11 cellular contexts compared by ENCODE assay signal in genomic region chr9:112755059-112755458, GRCh38. TPM values are rescaled to one million over a fixed set of nuclear protein-coding genes. Genes with fewer than 3 reads are reported as not detected.
A peak's percentile ranks its signal among the peaks of the same experiment; 100 is the strongest.
DNase-seq lines count a peak whose midpoint lies in the region; ATAC-seq, FAIRE-seq and TF ChIP-seq lines count a peak whose summit lies in the region.
"Had no signal": no experiment of that assay in that cellular context is flagged by ENCODE, and none has a peak within 500 bp of the region (broad histone marks: within the 10 kb centered on the region; RNA-seq: fewer than 3 reads in every experiment).

No MANE protein-coding gene starts in this region.

- no TSS peak for BruUV-seq in GM12878 (replicated peaks; lab: Mats Ljungman, UMichigan)

- POLR2A ChIA-PET in HEK293 (lab: Yijun Ruan, JAX) (no interaction called here), GM12878 (lab: Charles Lee) (no interaction called here)

- peaks cover 38% of the 10 kb centered on the region for H3K79me1 ChIP-seq in mesenchymal stem cell (replicated peaks; ENCODE audit: low read length, poor library complexity, severe bottlenecking)

- H3K9ac ChIP-seq in GM12878 (ENCODE audit: control insufficient read depth, insufficient read depth, low read length) (no peak overlapping the region), mesenchymal stem cell (ENCODE audit: low read length) (peak overlapping the region; percentile 20)

- H3K4ac ChIP-seq in mesenchymal stem cell (ENCODE audit: low read depth in 1 of 2, low read length in 2 of 2) = no peak overlapping the region

- WGBS in GM12878 (ENCODE audit: insufficient coverage, insufficient replicate concordance, low lambda C conversion rate, missing lambda C conversion rate) = 96% methylated on average over 6 of the region's 6 CpGs
- 63% methylated on average over 6 of the region's 6 CpGs for whole genome bisulfite sequencing in mesenchymal stem cell

- no peak for TF ChIP-seq EP300 in GM12878 (IDR thresholded peaks at IDR 0.05; ENCODE audit: borderline replicate concordance in 1 of 2, control insufficient read depth in 1 of 2, low read depth in 2 of 2, low read length in 2 of 2)

- H3K23ac ChIP-seq in mesenchymal stem cell (ENCODE audit: low read length in 2 of 2) = no peak overlapping the region

- no peak for TF ChIP-seq CTCF in HEK293 (tag by site-specific recombination; IDR thresholded peaks at IDR 0.05)
- no peak for TF ChIP-seq CTCF in GM12878 (IDR thresholded peaks at IDR 0.05 in 2 of 3, conservative IDR thresholded peaks at IDR 0.05 in 1 of 3; ENCODE audit: control insufficient read depth in 2 of 3, extremely low read depth in 1 of 3, insufficient read depth in 1 of 3, low read depth in 3 of 3, low read length in 3 of 3)

- no peak overlapping the region for H4K8ac ChIP-seq in mesenchymal stem cell (ENCODE audit: low read length)

- H3K4me2 ChIP-seq in GM12878 (ENCODE audit: control insufficient read depth, insufficient read depth) (peak overlapping the region; percentile 21; the same call in 1 of the 2 replicates), mesenchymal stem cell (ENCODE audit: low read length, poor library complexity, severe bottlenecking) (no peak overlapping the region)

- peak overlapping the region; percentile 59 for H3K27ac ChIP-seq in ACC112 (ENCODE audit: low read depth, low read length)
- no peak overlapping the region for H3K27ac ChIP-seq in HEK293 (ENCODE audit: extremely low read depth, low read depth, low read length)
- H3K27ac ChIP-seq in GM12878 (ENCODE audit: control insufficient read depth, insufficient read depth) = no peak overlapping the region
- H3K27ac ChIP-seq in mesenchymal stem cell (ENCODE audit: low read length, poor library complexity, severe bottlenecking) = no peak overlapping the region
- H3K27ac ChIP-seq: RWPE1 had no signal

- H3K79me2 ChIP-seq in ACC112 (ENCODE audit: control insufficient read depth, insufficient read depth, low read length, unreplicated experiment) (peaks cover 13% of the 10 kb centered on the region), GM12878 (ENCODE audit: control insufficient read depth, insufficient read depth, low read length) (no peaks in the 10 kb centered on the region)

- H3K14ac ChIP-seq in mesenchymal stem cell (ENCODE audit: low read length in 2 of 2) = no peak overlapping the region

- no peaks in the 10 kb centered on the region for H3K36me3 ChIP-seq in ACC112 (ENCODE audit: insufficient read depth, low read length)
- H3K36me3 ChIP-seq in HEK293 (ENCODE audit: control insufficient read depth in 2 of 2, insufficient read depth in 1 of 2, low read length in 2 of 2) = no peaks in the 10 kb centered on the region
- H3K36me3 ChIP-seq in GM12878 (ENCODE audit: control insufficient read depth in 2 of 2, insufficient read depth in 2 of 2, low read length in 1 of 2) = no peaks in the 10 kb centered on the region
- peaks cover 0 to 4% of the 10 kb centered on the region in 2 experiments for H3K36me3 ChIP-seq in mesenchymal stem cell (ENCODE audit: control insufficient read depth in 1 of 2, insufficient read depth in 2 of 2, low read depth in 1 of 2, low read length in 2 of 2)
- H3K36me3 ChIP-seq: adrenal gland had no signal

- H3K27me3 ChIP-seq in ACC112 (ENCODE audit: insufficient read depth, low read length) (no peaks in the 10 kb centered on the region), GM12878 (replicated peaks in 1 of 2; ENCODE audit: control insufficient read depth in 2 of 2, insufficient read depth in 2 of 2, low read length in 1 of 2) (peaks cover 0 to 2% of the 10 kb centered on the region in 2 experiments; a peak in 1 of 4 replicates), mesenchymal stem cell (ENCODE audit: control insufficient read depth in 1 of 2, insufficient read depth in 1 of 2, low read length in 2 of 2) (no peaks in the 10 kb centered on the region)
- H3K27me3 ChIP-seq: adrenal gland had no signal

- H2AFZ ChIP-seq in ACC112 (ENCODE audit: low read length, unreplicated experiment) (peak overlapping the region; percentile 10), GM12878 (ENCODE audit: control insufficient read depth, low read depth, low read length) (no peak overlapping the region), mesenchymal stem cell (ENCODE audit: low read depth, low read length) (no peak overlapping the region)

- intact Hi-C loops in GM12878 (cut with micrococcal nuclease; ENCODE audit: unreplicated experiment) = no loop called here

- no peak overlapping the region for H2AK5ac ChIP-seq in mesenchymal stem cell (ENCODE audit: low read length, severe bottlenecking)

- no peak overlapping the region for H2BK15ac ChIP-seq in mesenchymal stem cell (ENCODE audit: low read depth, poor library complexity, severe bottlenecking)

- peaks cover 33% of the 10 kb centered on the region for H3K4me1 ChIP-seq in ACC112 (ENCODE audit: control insufficient read depth, insufficient read depth, low read length, unreplicated experiment)
- H3K4me1 ChIP-seq in HEK293 (ENCODE audit: control insufficient read depth, insufficient read depth, low read length) = peaks cover 5% of the 10 kb centered on the region
- H3K4me1 ChIP-seq in GM12878 (ENCODE audit: control insufficient read depth, insufficient read depth, low read length) = peaks cover 20% of the 10 kb centered on the region
- peaks cover 16% of the 10 kb centered on the region for H3K4me1 ChIP-seq in mesenchymal stem cell (ENCODE audit: control insufficient read depth, insufficient read depth, low read depth, low read length)

- H4K91ac ChIP-seq in mesenchymal stem cell (ENCODE audit: low read length) = no peak overlapping the region

- no peak for DNase-seq in GM12878 (ENCODE audit: low read depth, low spot score)
- no peak for DNase-seq in mesenchymal stem cell
- no peak for DNase-seq in A172 (ENCODE audit: low spot score)
- DNase-seq in germinal center (ENCODE audit: low spot score) = no peak
- no peak for DNase-seq in DMS53 treated with DMSO at 0.1 percent for 48 hours (lab: John Stamatoyannopoulos, UW; ENCODE audit: unreplicated experiment)
- DNase-seq: adrenal gland, DMS53 had no signal

- TF ChIP-seq POLR2A in GM12878 (IDR thresholded peaks at IDR 0.05; ENCODE audit: low read depth, low read length) = no peak

- H2BK120ac ChIP-seq in mesenchymal stem cell (ENCODE audit: low read depth, low read length) = no peak overlapping the region

- peak overlapping the region; percentile 0 to 59 for H2BK12ac ChIP-seq in mesenchymal stem cell (ENCODE audit: low read length in 2 of 2)

- no peak for FAIRE-seq in GM12878 (lab: Jason Lieb, UNC)

- no peak overlapping the region for H3K4me3 ChIP-seq in ACC112 (ENCODE audit: low read depth, low read length)
- no peak overlapping the region for H3K4me3 ChIP-seq in HEK293 (ENCODE audit: low read depth, low read length)
- H3K4me3 ChIP-seq in GM12878 = no peak overlapping the region
- no peak overlapping the region for H3K4me3 ChIP-seq in mesenchymal stem cell (ENCODE audit: insufficient read depth in 1 of 2, low read depth in 1 of 2, low read length in 2 of 2)
- H3K4me3 ChIP-seq: adrenal gland had no signal

- RAD21 ChIA-PET in GM12878 (lab: Charles Lee; ENCODE audit: unreplicated experiment) = no interaction called here

- TF ChIP-seq RAD21 in GM12878 (IDR thresholded peaks at IDR 0.05; ENCODE audit: insufficient read depth, low read depth, low read length) = no peak

- in situ Hi-C loops in GM12878 (cut with MboI) = no loop called here

- ATAC-seq in GM12878 (no peak), HG03097 (IDR thresholded peaks at IDR 0.05; ENCODE audit: low FRiP score, unreplicated experiment) (no peak)

- CTCF ChIA-PET in HEK293 (lab: Yijun Ruan, JAX) = interaction anchor here (1.1 kb wide), 1 partner anchor 166 kb away, joined by 3 read pairs; no protein-coding TSS in a partner anchor
- CTCF ChIA-PET in GM12878 (lab: Yijun Ruan, JAX) = no interaction called here

- no peak overlapping the region for H2BK5ac ChIP-seq in mesenchymal stem cell (ENCODE audit: low read depth, low read length, poor library complexity, severe bottlenecking)

- SMC1A ChIA-PET in GM12878 (lab: Charles Lee; ENCODE audit: uncharacterized antibody, unreplicated experiment) = no interaction called here

- H3K9me3 ChIP-seq in HEK293 (ENCODE audit: control insufficient read depth, insufficient read depth, low read depth, low read length) (no peaks in the 10 kb centered on the region), GM12878 (replicated peaks; ENCODE audit: control insufficient read depth, insufficient read depth, low read length) (no peaks in the 10 kb centered on the region), mesenchymal stem cell (ENCODE audit: control insufficient read depth, low read length) (no peaks in the 10 kb centered on the region)
- H3K9me3 ChIP-seq: adrenal gland had no signal

- peak overlapping the region in 1 of 2 experiments; percentile 44 for H3K18ac ChIP-seq in mesenchymal stem cell (ENCODE audit: low read depth in 1 of 2, low read length in 2 of 2)

- peaks cover 5% of the 10 kb centered on the region for H4K20me1 ChIP-seq in GM12878 (ENCODE audit: control insufficient read depth, insufficient read depth)

RNA-seq across cellular contexts. Expression of gene SNX30, which starts 4.5 kb away (rescaled TPM):
- total RNA-seq in GM12878 (2013; cell fraction: nucleolus; rRNA removed) = 2.5 and 2.8 TPM in 2 replicates
- total RNA-seq in GM12878 (2014; rRNA removed) (2.7 and 2.8 TPM in 2 replicates), GM12878 (2014; rRNA removed; fragmentation: Illumina TruSeq; extraction: Trizol) (3.5 and 3.7 TPM in 2 replicates), GM12878 (2021) (3.6 and 4.0 TPM in 2 replicates)
- 3.6 TPM for polyA plus RNA-seq in GM12878 (2011; ENCODE audit: low read depth)
- polyA plus RNA-seq in GM12878 (2011; rRNA removed) (0.73 and 0.84 TPM in 2 replicates), GM12878 (2014; fragmentation: Illumina TruSeq; extraction: Trizol) (3.5 and 3.9 TPM in 2 replicates), GM12878 (2014; fragmentation: Nextera tagmentation; extraction: Ambion mirVana) (under 1 TPM; 0.55 to 0.72 TPM), GM12878 (2014; rRNA removed) (2.1 and 2.9 TPM in 2 replicates), GM12878 (2016; fragmentation: Nextera tagmentation; extraction: Ambion mirVana) (under 1 TPM; 0.53 to 0.71 TPM)
- 0.55 and 0.70 TPM in 2 replicates for polyA plus RNA-seq in GM12878 (2011; cell fraction: cytosol; rRNA removed)
- polyA plus RNA-seq in GM12878 (2011; cell fraction: nucleus; rRNA removed) = 0.76 and 1.0 TPM in 2 replicates
- polyA plus RNA-seq in GM12878 (2012) = 3.4 and 3.9 TPM in 2 replicates
- 1.3 and 2.0 TPM in 2 replicates for polyA minus RNA-seq in GM12878 (2011; rRNA and poly(A)+ RNA removed)
- polyA minus RNA-seq in GM12878 (2011; cell fraction: cytosol; rRNA and poly(A)+ RNA removed) = 0.62 and 1.7 TPM in 2 replicates
- polyA minus RNA-seq in GM12878 (2011; cell fraction: nucleus; rRNA and poly(A)+ RNA removed) = 0.48 and 0.86 TPM in 2 replicates
- polyA plus RNA-seq in mesenchymal stem cell (2013, experiment 1 of 2) = 14.3 TPM
- polyA plus RNA-seq in mesenchymal stem cell (2013, experiment 2 of 2) = 15.1 TPM
- total RNA-seq in A172 (2014; rRNA removed; shearing (Covaris generic)) = 10.8 and 11.8 TPM in 2 replicates

RNA-seq across cellular contexts. Expression of gene INIP, which starts 37.1 kb away (rescaled TPM):
- 9.5 and 11.1 TPM in 2 replicates for total RNA-seq in GM12878 (2013; cell fraction: nucleolus; rRNA removed)
- 19.9 and 24.2 TPM in 2 replicates for total RNA-seq in GM12878 (2014; rRNA removed)
- 27.3 and 29.7 TPM in 2 replicates for total RNA-seq in GM12878 (2014; rRNA removed; fragmentation: Illumina TruSeq; extraction: Trizol)
- 31.1 and 31.7 TPM in 2 replicates for total RNA-seq in GM12878 (2021)
- 12.8 TPM for polyA plus RNA-seq in GM12878 (2011; ENCODE audit: low read depth)
- polyA plus RNA-seq in GM12878 (2011; rRNA removed) = 42.1 and 56.6 TPM in 2 replicates
- polyA plus RNA-seq in GM12878 (2011; cell fraction: cytosol; rRNA removed) = 13.4 and 15.4 TPM in 2 replicates
- polyA plus RNA-seq in GM12878 (2011; cell fraction: nucleus; rRNA removed) = 7.3 and 8.5 TPM in 2 replicates
- 14.0 and 16.5 TPM in 2 replicates for polyA plus RNA-seq in GM12878 (2012)
- polyA plus RNA-seq in GM12878 (2014; fragmentation: Illumina TruSeq; extraction: Trizol) = 33.3 and 37.2 TPM in 2 replicates
- polyA plus RNA-seq in GM12878 (2014; fragmentation: Nextera tagmentation; extraction: Ambion mirVana) = 10 to 100 TPM; 61.2 to 66.5 TPM
- polyA plus RNA-seq in GM12878 (2014; rRNA removed) = 17.3 and 18.9 TPM in 2 replicates
- 10 to 100 TPM; 48.5 to 53.1 TPM for polyA plus RNA-seq in GM12878 (2016; fragmentation: Nextera tagmentation; extraction: Ambion mirVana)
- polyA minus RNA-seq in GM12878 (2011; rRNA and poly(A)+ RNA removed) = 13.0 and 30.0 TPM in 2 replicates
- polyA minus RNA-seq in GM12878 (2011; cell fraction: cytosol; rRNA and poly(A)+ RNA removed) = 4.9 and 6.0 TPM in 2 replicates
- polyA minus RNA-seq in GM12878 (2011; cell fraction: nucleus; rRNA and poly(A)+ RNA removed) = 1.3 and 5.8 TPM in 2 replicates
- polyA plus RNA-seq in mesenchymal stem cell (2013, experiment 1 of 2) = 10.1 TPM
- polyA plus RNA-seq in mesenchymal stem cell (2013, experiment 2 of 2) = 11.7 TPM
- 35.5 and 46.3 TPM in 2 replicates for total RNA-seq in A172 (2014; rRNA removed; shearing (Covaris generic))
